ENCODE assay signal across 26 cellular contexts in the genomic region with DNA sequence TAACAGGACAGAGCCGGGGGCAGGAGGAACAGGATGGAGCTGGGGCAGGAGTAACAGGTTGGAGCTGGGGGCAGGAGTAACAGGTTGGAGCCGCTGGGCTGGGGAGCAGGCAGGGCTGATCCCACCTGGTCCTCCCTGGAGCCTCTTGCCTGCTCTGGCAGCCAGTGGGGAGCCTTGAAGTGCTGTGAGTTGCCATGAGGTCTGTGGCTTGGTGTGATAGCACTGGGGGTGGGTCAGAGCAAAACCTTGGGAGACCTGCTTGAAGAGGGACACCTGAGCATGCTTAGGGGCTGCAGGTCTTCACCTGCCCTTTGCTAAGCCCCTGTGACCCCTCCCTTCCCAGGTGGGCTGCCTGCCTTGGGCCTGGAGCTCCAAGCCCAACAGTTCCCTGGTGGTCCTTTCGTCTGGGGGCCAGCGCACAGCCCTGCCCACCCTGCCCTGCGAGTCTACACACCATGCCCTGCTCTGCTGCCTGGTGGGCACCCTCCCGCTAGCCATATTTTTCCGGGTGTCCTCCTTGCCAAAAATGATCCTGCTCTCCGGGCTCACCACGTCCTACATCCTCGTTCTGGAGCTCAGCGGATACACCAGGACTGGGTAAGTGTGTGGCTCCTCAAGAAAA.
DNase-seq lines count a peak whose midpoint lies in the region; ATAC-seq, FAIRE-seq and TF ChIP-seq lines count a peak whose summit lies in the region.
"Had no signal": no experiment of that assay in that cellular context is flagged by ENCODE, and none has a peak within 500 bp of the region (broad histone marks: within the 10 kb centered on the region; RNA-seq: fewer than 3 reads in every experiment).

No MANE protein-coding gene starts in this region.

- H3K9me3 ChIP-seq in H9 (ENCODE audit: control insufficient read depth, low read depth, low read length) (no peaks in the 10 kb centered on the region), endothelial cell of umbilical vein (replicated peaks; ENCODE audit: control insufficient read depth, insufficient read depth, low read length) (no peaks in the 10 kb centered on the region), spleen (no peaks in the 10 kb centered on the region)
- H3K9me3 ChIP-seq: gastroesophageal sphincter, lower lobe of right lung, uterus had no signal

- H3K23ac ChIP-seq in H9 (ENCODE audit: insufficient read length, low read depth, low read length) = no peak overlapping the region

- no peak overlapping the region for H3T11ph ChIP-seq in H9 (ENCODE audit: low read length)

- dilution Hi-C loops in endothelial cell of umbilical vein (cut with MboI; ENCODE audit: extremely low pct_ligation_motif_present, low sequenced_read_pairs) = no loop called here

- H3K4me1 Mint-ChIP-seq in H9 (peaks cover 4 to 5% of the 10 kb centered on the region in 2 experiments; a peak in 2 of 4 replicates), chondrocyte (ENCODE audit: low read depth) (peaks cover 8% of the 10 kb centered on the region)
- H3K4me1 Mint-ChIP-seq: activated naive CD8-positive, alpha-beta T cell treated with anti-CD3 and anti-CD28 coated beads, Interleukin-2, amount 50 U/mL, for 24 hours had no signal

- H2AFZ ChIP-seq in H9 (ENCODE audit: low read length) (no peak overlapping the region), endothelial cell of umbilical vein (ENCODE audit: low read depth, low read length) (peak overlapping the region; percentile 44)

- TF ChIP-seq CTCF in C4-2B (conservative IDR thresholded peaks at IDR 0.05) (no peak), H9 (conservative IDR thresholded peaks at IDR 0.05) (no peak), endothelial cell of umbilical vein (IDR thresholded peaks at IDR 0.05; ENCODE audit: extremely low read depth in 1 of 2, insufficient read depth in 1 of 2, low read depth in 1 of 2, low read length in 2 of 2) (no peak), spleen (IDR thresholded peaks at IDR 0.05 in 8 of 11, conservative IDR thresholded peaks at IDR 0.05 in 3 of 11) (no peak), chondrocyte (IDR thresholded peaks at IDR 0.05) (no peak)

- no peaks in the 10 kb centered on the region for H3K9me1 ChIP-seq in endothelial cell of umbilical vein (replicated peaks; ENCODE audit: control insufficient read depth, extremely low read depth, insufficient read depth, low read length)

- no peak overlapping the region for H3K18ac ChIP-seq in H9 (ENCODE audit: insufficient read length, low read depth, low read length)

- no peak overlapping the region for H4K91ac ChIP-seq in H9 (ENCODE audit: insufficient read length, low read depth, low read length)

- no peak overlapping the region for H4K5ac ChIP-seq in H9 (ENCODE audit: insufficient read length, low read depth, low read length)

- no peaks in the 10 kb centered on the region for H3K79me2 ChIP-seq in H9 (ENCODE audit: insufficient read depth, low read length)
- no peaks in the 10 kb centered on the region for H3K79me2 ChIP-seq in endothelial cell of umbilical vein (ENCODE audit: control insufficient read depth, insufficient read depth, low read length)

- H3K4me1 ChIP-seq in H9 (ENCODE audit: insufficient read depth, low read length) (no peaks in the 10 kb centered on the region), endothelial cell of umbilical vein (ENCODE audit: control insufficient read depth, extremely low read depth, insufficient read depth, low read length) (peaks cover 3% of the 10 kb centered on the region), spleen (peaks cover 0 to 5% (median 0%) of the 10 kb centered on the region in 6 donors)
- H3K4me1 ChIP-seq: gastroesophageal sphincter, lower lobe of right lung, uterus had no signal

- H3K27ac ChIP-seq in C4-2B = peak overlapping the region; percentile 16
- H3K27ac ChIP-seq in H9 (ENCODE audit: insufficient read length, low read depth, low read length) = no peak overlapping the region
- H3K27ac ChIP-seq in endothelial cell of umbilical vein (ENCODE audit: insufficient read depth, low read depth, low read length) = no peak overlapping the region
- peak overlapping the region in 5 of 8 donors; percentile 6 to 63 (median 38) for H3K27ac ChIP-seq in spleen
- H3K27ac ChIP-seq: gastroesophageal sphincter, HL-60, lower lobe of right lung, uterus had no signal

- H3K4me3 ChIP-seq in endothelial cell of umbilical vein (replicated peaks in 1 of 3; ENCODE audit: insufficient read depth in 1 of 3, low read depth in 1 of 3, low read length in 3 of 3) (no peak overlapping the region), spleen (no peak overlapping the region)
- H3K4me3 ChIP-seq: gastroesophageal sphincter, lower lobe of right lung, uterus had no signal

- H3K4me2 ChIP-seq in H9 (ENCODE audit: insufficient read depth, insufficient read length, low read length) = no peak overlapping the region
- no peak overlapping the region for H3K4me2 ChIP-seq in endothelial cell of umbilical vein (ENCODE audit: insufficient read depth, low read length)

- H4K20me1 ChIP-seq in H9 (ENCODE audit: control insufficient read depth, insufficient read depth, insufficient read length) = peaks cover 4% of the 10 kb centered on the region
- no peaks in the 10 kb centered on the region for H4K20me1 ChIP-seq in endothelial cell of umbilical vein (replicated peaks; ENCODE audit: control insufficient read depth, extremely low read depth, insufficient read depth, low read length)

- H3K36me3 ChIP-seq in endothelial cell of umbilical vein (ENCODE audit: control insufficient read depth in 2 of 2, extremely low read depth in 1 of 2, insufficient read depth in 2 of 2, low read length in 2 of 2) (no peaks in the 10 kb centered on the region), spleen (no peaks in the 10 kb centered on the region)
- H3K36me3 ChIP-seq: lower lobe of right lung, uterus had no signal

- H3K4me3 Mint-ChIP-seq in H9 = no peak overlapping the region
- no peak overlapping the region for H3K4me3 Mint-ChIP-seq in chondrocyte (ENCODE audit: unreplicated experiment)
- H3K4me3 Mint-ChIP-seq: activated naive CD8-positive, alpha-beta T cell treated with anti-CD3 and anti-CD28 coated beads, Interleukin-2, amount 50 U/mL, for 24 hours; neural crest cell had no signal

- H3K4ac ChIP-seq in H9 (ENCODE audit: low read depth, low read length) = no peak overlapping the region

- H2BK15ac ChIP-seq in H9 (ENCODE audit: low read depth, low read length) = no peak overlapping the region

- no peak overlapping the region for H4K8ac ChIP-seq in H9 (replicated peaks; ENCODE audit: insufficient read length, low read depth, low read length)

- H3K27ac Mint-ChIP-seq in H9 (peak overlapping the region in 2 of 3 experiments; percentile 2 to 76; a peak in 2 of 7 replicates), chondrocyte (ENCODE audit: unreplicated experiment) (no peak overlapping the region)
- H3K27ac Mint-ChIP-seq: activated naive CD8-positive, alpha-beta T cell treated with anti-CD3 and anti-CD28 coated beads, Interleukin-2, amount 50 U/mL, for 24 hours; progenitor cell of endocrine pancreas had no signal

- WGBS in H9 (ENCODE audit: extremely low coverage, insufficient read length, low lambda C conversion rate) = no CpG with 5 or more reads among the region's 11 CpGs
- 84 to 92% (median 87%) methylated on average over 11 of the region's 11 CpGs for WGBS in spleen, 5 donors

- no peak overlapping the region; the same call in 1 of the 2 replicates for H3K14ac ChIP-seq in H9 (ENCODE audit: insufficient read depth, low read length)

- CTCF ChIA-PET in endothelial cell of umbilical vein (lab: Charles Lee) = interaction anchor here (0.6 to 1.6 kb wide), 2 partner anchors 22 to 157 kb away, joined by 3 to 7 read pairs; no protein-coding TSS in a partner anchor

- ATAC-seq in HG02642 (IDR thresholded peaks at IDR 0.05; ENCODE audit: poor library complexity, unreplicated experiment) = no peak
- ATAC-seq: activated naive CD8-positive, alpha-beta T cell treated with anti-CD3 and anti-CD28 coated beads, Interleukin-2, amount 50 U/mL, for 24 hours; gastroesophageal sphincter; lower lobe of right lung had no signal

- no peak overlapping the region for H2BK12ac ChIP-seq in H9 (ENCODE audit: insufficient read length, low read depth, low read length)

- no peak overlapping the region for H2BK20ac ChIP-seq in H9 (ENCODE audit: low read depth, low read length, poor library complexity, severe bottlenecking)

- intact Hi-C loops in endothelial cell of umbilical vein (cut with micrococcal nuclease) (no loop called here), spleen (cut with DNase I; ENCODE audit: low total_unique reads) (no loop called here)

- DNase-seq in H9 (peak; percentile 24), endothelial cell of umbilical vein (ENCODE audit: low read depth, low spot score) (no peak), spleen (peak; percentile 60), SK-N-DZ (ENCODE audit: low spot score) (no peak), chondrocyte (ENCODE audit: low spot score) (no peak)
- DNase-seq: activated CD4-positive, alpha-beta T cell treated with anti-CD3 and anti-CD28 coated beads, Interleukin-2, amount 50 U/mL, for 1 hour; activated gamma-delta T cell treated with Interleukin-2 at 50 U/mL for 16 hours; activated naive CD8-positive, alpha-beta T cell treated with anti-CD3 and anti-CD28 coated beads, Interleukin-2, amount 50 U/mL, for 24 hours; effector CD8-positive, alpha-beta T cell; EL; HCEC 1CT; hypothalamus; lower lobe of right lung; NCI-H1048; NCI-H1930; NCI-H82; OCI-M1; stimulated activated CD4-positive, alpha-beta T cell treated with anti-CD3 and anti-CD28 coated beads, Interleukin-1b, Interleukin-23, amount 100 ng/mL, for 48 hours; uterus had no signal

- no peak overlapping the region for H2BK120ac ChIP-seq in H9 (ENCODE audit: low read depth, low read length, poor library complexity, severe bottlenecking)

- TF ChIP-seq POLR2A in endothelial cell of umbilical vein (IDR thresholded peaks at IDR 0.05; ENCODE audit: low read depth, low read length) = no peak
- no peak for TF ChIP-seq POLR2A in spleen (IDR thresholded peaks at IDR 0.05)

- H2AK5ac ChIP-seq in H9 (ENCODE audit: insufficient read length, low read length) = no peak overlapping the region

- H3K9me3 Mint-ChIP-seq in H9 (no peaks in the 10 kb centered on the region), chondrocyte (ENCODE audit: low read depth) (no peaks in the 10 kb centered on the region)
- H3K9me3 Mint-ChIP-seq: activated naive CD8-positive, alpha-beta T cell treated with anti-CD3 and anti-CD28 coated beads, Interleukin-2, amount 50 U/mL, for 24 hours; neural crest cell had no signal

- H3K9ac ChIP-seq in H9 (ENCODE audit: extremely low read depth, insufficient read length, low read length) (no peak overlapping the region), endothelial cell of umbilical vein (replicated peaks; ENCODE audit: extremely low read depth, insufficient read depth, low read length) (no peak overlapping the region)

- no peak overlapping the region for H2BK5ac ChIP-seq in H9 (ENCODE audit: insufficient read length, low read length)

- H3K27me3 ChIP-seq in H9 (ENCODE audit: insufficient read depth, low read length) (no peaks in the 10 kb centered on the region), endothelial cell of umbilical vein (ENCODE audit: control insufficient read depth in 2 of 2, insufficient read depth in 2 of 2, low read length in 2 of 2) (no peaks in the 10 kb centered on the region), spleen (replicated peaks in 1 of 7) (no peaks in the 10 kb centered on the region)
- H3K27me3 ChIP-seq: gastroesophageal sphincter, uterus had no signal

- no peak for FAIRE-seq in endothelial cell of umbilical vein (lab: Jason Lieb, UNC)
- FAIRE-seq: GM12892 had no signal

- no TSS peak for BruUV-seq in endothelial cell of umbilical vein (replicated peaks; lab: Mats Ljungman, UMichigan)

- H3K56ac ChIP-seq in H9 (ENCODE audit: insufficient read length, low read depth, low read length) = no peak overlapping the region

- H3K79me1 ChIP-seq in H9 (ENCODE audit: insufficient read depth, low read depth, low read length, poor library complexity, severe bottlenecking) = no peaks in the 10 kb centered on the region

- H3K27me3 Mint-ChIP-seq in H9 (ENCODE audit: low read depth) (no peaks in the 10 kb centered on the region), chondrocyte (ENCODE audit: low read depth) (no peaks in the 10 kb centered on the region)
- H3K27me3 Mint-ChIP-seq: activated naive CD8-positive, alpha-beta T cell treated with anti-CD3 and anti-CD28 coated beads, Interleukin-2, amount 50 U/mL, for 24 hours; progenitor cell of endocrine pancreas had no signal

- no peaks in the 10 kb centered on the region for H3K23me2 ChIP-seq in H9 (ENCODE audit: insufficient read length, low read depth, low read length, poor library complexity, severe bottlenecking)

- POLR2A ChIA-PET in endothelial cell of umbilical vein (lab: Charles Lee) = no interaction called here

- H3K36me3 Mint-ChIP-seq in H9 (ENCODE audit: insufficient read depth in 1 of 3, low read depth in 3 of 3) = peaks cover 6 to 19% (median 7%) of the 10 kb centered on the region in 3 experiments
- H3K36me3 Mint-ChIP-seq in chondrocyte (ENCODE audit: low read depth) = no peaks in the 10 kb centered on the region

Comparison
In these comparisons a context has a peak if more than half of its experiments do, and no peak if none do; other contexts are left out.
1. H3K27ac ChIP-seq: peak in C4-2B (single experiment) and spleen (5 of 8); none in H9 (single experiment) and endothelial cell of umbilical vein (single experiment).
2. DNase-seq: peak in H9 (single experiment) and spleen (single experiment); none in endothelial cell of umbilical vein (single experiment), SK-N-DZ (single experiment) and chondrocyte (single experiment).